8 cellular contexts compared by ENCODE assay signal in the genomic region with DNA sequence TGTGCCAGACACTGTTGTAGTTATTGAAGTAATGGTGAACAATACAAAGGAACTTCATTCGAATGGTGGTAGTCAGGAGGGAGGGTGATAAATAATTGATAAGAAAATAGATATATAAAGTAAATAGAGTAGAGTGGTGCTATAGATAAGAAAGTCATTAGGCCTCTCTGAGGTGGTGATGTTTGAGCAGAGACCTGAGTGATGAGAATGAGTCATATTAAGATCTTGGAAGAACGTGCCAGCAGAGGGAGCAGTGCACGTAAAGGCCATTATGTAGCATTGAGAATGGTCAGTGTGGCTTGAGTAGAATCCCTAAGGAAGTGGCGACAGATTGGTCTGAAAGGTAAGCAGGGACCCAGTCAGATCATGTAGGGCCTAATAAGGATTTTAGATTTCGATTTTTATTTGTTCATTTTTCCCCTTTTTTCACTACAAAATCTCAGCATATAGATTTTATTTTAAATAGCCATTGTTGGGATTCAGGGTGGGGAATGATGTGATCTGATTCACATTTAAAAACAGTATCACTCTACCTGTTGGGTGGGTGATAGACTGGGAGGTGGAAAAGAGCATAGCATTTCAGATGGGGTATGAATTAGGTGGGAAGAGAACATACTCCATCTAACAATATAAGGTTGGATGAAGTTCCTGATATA. TPM values are rescaled to one million over a fixed set of nuclear protein-coding genes. Genes with fewer than 3 reads are reported as not detected.
DNase-seq lines count a peak whose midpoint lies in the region; ATAC-seq, FAIRE-seq and TF ChIP-seq lines count a peak whose summit lies in the region.

No MANE protein-coding gene starts in this region.

- peak; percentile 84 for ATAC-seq in GM18867 (IDR thresholded peaks at IDR 0.05; ENCODE audit: unreplicated experiment)
- ATAC-seq in HG03432 (IDR thresholded peaks at IDR 0.05; ENCODE audit: unreplicated experiment), result peak; percentile 94
- no peak for ATAC-seq in HG03097 (IDR thresholded peaks at IDR 0.05; ENCODE audit: low FRiP score, unreplicated experiment)
- ATAC-seq in GM19397 (IDR thresholded peaks at IDR 0.05; ENCODE audit: unreplicated experiment), result no peak

- H3K27ac Mint-ChIP-seq in Caco-2 (ENCODE audit: unreplicated experiment), result no peak overlapping the region

- CTCF ChIA-PET in Caco-2 (lab: Charles Lee), result no interaction called here

- H3K9me3 ChIP-seq in Caco-2, result no peaks in the 10 kb centered on the region

- peak; percentile 86 for DNase-seq in Caco-2
- DNase-seq in RCC 7860 (ENCODE audit: low spot score), result peak; percentile 52
- DNase-seq in ecto neural progenitor cell (ENCODE audit: low spot score), result peak; percentile 57
- DNase-seq in midbrain (lab: John Stamatoyannopoulos, UW), result peak; percentile 16

- H3K36me3 Mint-ChIP-seq in Caco-2 (ENCODE audit: insufficient read depth, unreplicated experiment), result peaks cover 5% of the 10 kb centered on the region

- no peaks in the 10 kb centered on the region for H3K36me3 ChIP-seq in Caco-2 (ENCODE audit: control insufficient read depth, insufficient read depth, low read length)

- H3K27me3 Mint-ChIP-seq in Caco-2 (ENCODE audit: insufficient read depth, unreplicated experiment), result no peaks in the 10 kb centered on the region

- FAIRE-seq in RCC 7860 (lab: Jason Lieb, UNC), result peak; percentile 73

- H3K4me3 Mint-ChIP-seq in Caco-2 (ENCODE audit: unreplicated experiment), result no peak overlapping the region

- H3K27me3 ChIP-seq in Caco-2 (replicated peaks; ENCODE audit: control insufficient read depth, insufficient read depth, low read length), result no peaks in the 10 kb centered on the region

- intact Hi-C loops in Caco-2 (cut with micrococcal nuclease; ENCODE audit: unreplicated experiment), result loop anchor here (1.0 to 2.0 kb wide), 9 partner anchors 9 to 579 kb away; a partner anchor contains a TSS

- no peaks in the 10 kb centered on the region for H3K9me3 Mint-ChIP-seq in Caco-2 (ENCODE audit: unreplicated experiment)

- H3K4me3 ChIP-seq in Caco-2 (ENCODE audit: low read depth, low read length), result no peak overlapping the region

- TF ChIP-seq CTCF in Caco-2 (IDR thresholded peaks at IDR 0.05; ENCODE audit: insufficient read depth in 1 of 2, low read depth in 1 of 2, low read length in 1 of 2, severe bottlenecking in 1 of 2, unreplicated experiment in 1 of 2), result peak; percentile 86 to 92

- POLR2A ChIA-PET in Caco-2 (lab: Charles Lee), result no interaction called here

- H3K4me1 Mint-ChIP-seq in Caco-2 (ENCODE audit: low read depth, unreplicated experiment), result peaks cover 21% of the 10 kb centered on the region

- no TSS peak for BruUV-seq in Caco-2 (replicated peaks; lab: Mats Ljungman, UMichigan)

- peaks cover 9% of the 10 kb centered on the region for H3K4me1 ChIP-seq in Caco-2

RNA-seq across cellular contexts. Expression of a gene that starts 44.7 kb away (rescaled TPM):
- 46.2 and 63.6 TPM in 2 replicates for total RNA-seq in Caco-2 (2022)

RNA-seq across cellular contexts. Expression of a gene that starts 47.9 kb away (rescaled TPM):
- total RNA-seq in Caco-2 (2022), result 8.3 and 9.0 TPM in 2 replicates

Comparison
In these comparisons a context has a peak if more than half of its experiments do, and no peak if none do; other contexts are left out.
1. DNase-seq: peak in every context shown above with its lines; median percentile 86 in Caco-2; 57 in ecto neural progenitor cell; 52 in RCC 7860; 16 in midbrain.
2. ATAC-seq: peak in GM18867 (single experiment) and HG03432 (single experiment); none in HG03097 (single experiment) and GM19397 (single experiment).